In the genomic region with DNA sequence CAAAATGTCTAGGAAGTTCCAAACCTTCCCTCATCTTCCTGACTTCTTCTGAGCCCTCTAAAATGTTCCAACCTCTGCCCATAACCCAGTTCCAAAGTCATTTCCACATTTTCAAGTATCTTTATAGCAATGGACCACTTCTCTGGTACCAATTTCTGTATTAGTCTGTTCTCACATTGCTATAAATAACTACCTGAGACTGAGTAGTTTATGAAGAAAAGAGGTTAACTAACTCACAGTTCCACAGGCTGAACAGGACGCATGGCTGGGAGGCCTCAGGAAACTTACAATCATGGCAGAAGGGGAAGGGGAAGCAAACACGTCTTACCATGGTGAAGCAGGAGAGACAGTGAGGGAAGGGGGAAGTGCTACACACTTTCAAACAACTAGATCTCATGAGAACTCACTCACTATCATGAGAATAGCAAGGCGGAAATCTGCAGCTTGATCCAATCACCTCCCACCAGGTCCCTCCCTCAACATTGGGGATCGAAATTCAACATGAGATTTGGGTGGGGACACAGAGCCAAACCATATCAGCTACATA, we compare ENCODE assay signal across 8 cellular contexts.
DNase-seq lines count a peak whose midpoint lies in the region; ATAC-seq, FAIRE-seq and TF ChIP-seq lines count a peak whose summit lies in the region.
"Not testable (repeated sequence)": the region's sequence is repeated elsewhere in the genome, so short reads cannot be mapped to it uniquely, and the experiment has no call there.

No MANE protein-coding gene starts in this region.

- peak overlapping the region; percentile 77 for H3K27ac ChIP-seq in DOHH2 (ENCODE audit: low read depth, low read length)
- H3K27ac ChIP-seq in OCI-LY3 (ENCODE audit: low read length): peak overlapping the region; percentile 46
- H3K27ac ChIP-seq in GM12878 (ENCODE audit: control insufficient read depth, insufficient read depth): peak overlapping the region; percentile 63

- intact Hi-C loops in GM12878 (cut with micrococcal nuclease; ENCODE audit: unreplicated experiment): not testable (repeated sequence)

- ATAC-seq in GM18511 (IDR thresholded peaks at IDR 0.05; ENCODE audit: unreplicated experiment): peak; percentile 47
- ATAC-seq in GM21528 (IDR thresholded peaks at IDR 0.05; ENCODE audit: low FRiP score, unreplicated experiment): peak; percentile 41
- peak; percentile 58 for ATAC-seq in HG03025 (IDR thresholded peaks at IDR 0.05; ENCODE audit: low FRiP score, unreplicated experiment)
- not testable (repeated sequence) for ATAC-seq in GM12878
- peak; percentile 43 for ATAC-seq in stimulated activated memory B cell treated with anti-CD40 and anti-IgM and Interleukin-4, amounts not matched to agents 10 μg/mL and 1 μg/mL and 100 μg/mL, for 72 hours

- H3K36me3 Mint-ChIP-seq in IgD-negative memory B cell: not testable (repeated sequence)
- H3K36me3 Mint-ChIP-seq in stimulated activated memory B cell treated with anti-CD40 and anti-IgM and Interleukin-4, amounts not matched to agents 10 μg/mL and 1 μg/mL and 100 μg/mL, for 72 hours: peaks cover 28% of the 10 kb centered on the region

- H2AFZ ChIP-seq in OCI-LY3 (ENCODE audit: low read depth, low read length): not testable (repeated sequence)
- 0 out of 2 replicates have a peak overlapping the region, but pooled peaks have one; percentile 21 for H2AFZ ChIP-seq in GM12878 (ENCODE audit: control insufficient read depth, low read depth, low read length)

- BruUV-seq in GM12878 (replicated peaks; lab: Mats Ljungman, UMichigan): not testable (repeated sequence)

- CTCF ChIA-PET in GM12878 (lab: Yijun Ruan, JAX): not testable (repeated sequence)

- FAIRE-seq in GM12878 (lab: Jason Lieb, UNC): not testable (repeated sequence)

- TF ChIP-seq EP300 in GM12878 (IDR thresholded peaks at IDR 0.05; ENCODE audit: borderline replicate concordance in 1 of 2, control insufficient read depth in 1 of 2, low read depth in 2 of 2, low read length in 2 of 2): not testable (repeated sequence)

- DNase-seq in GM12878 (ENCODE audit: low read depth, low spot score): not testable (repeated sequence)

- not testable (repeated sequence) for H3K9ac ChIP-seq in OCI-LY3 (ENCODE audit: low read length); GM12878 (ENCODE audit: control insufficient read depth, insufficient read depth, low read length)

- in situ Hi-C loops in GM12878 (cut with MboI): not testable (repeated sequence)

- H3K27me3 Mint-ChIP-seq in IgD-negative memory B cell; stimulated activated memory B cell treated with anti-CD40 and anti-IgM and Interleukin-4, amounts not matched to agents 10 μg/mL and 1 μg/mL and 100 μg/mL, for 72 hours: not testable (repeated sequence)

- not testable (repeated sequence) for TF ChIP-seq POLR2A in GM12878 (IDR thresholded peaks at IDR 0.05; ENCODE audit: low read depth, low read length)

- not testable (repeated sequence) for TF ChIP-seq CTCF in DOHH2 (IDR thresholded peaks at IDR 0.05; ENCODE audit: low read depth, low read length, poor library complexity, severe bottlenecking); OCI-LY3 (IDR thresholded peaks at IDR 0.05; ENCODE audit: low read depth, low read length); GM12878 (IDR thresholded peaks at IDR 0.05 in 2 of 3, conservative IDR thresholded peaks at IDR 0.05 in 1 of 3; ENCODE audit: control insufficient read depth in 2 of 3, extremely low read depth in 1 of 3, insufficient read depth in 1 of 3, low read depth in 3 of 3, low read length in 3 of 3)

- WGBS in GM12878 (ENCODE audit: insufficient coverage, insufficient replicate concordance, low lambda C conversion rate, missing lambda C conversion rate): 50% methylated on average over 4 of the region's 4 CpGs

- POLR2A ChIA-PET in GM12878 (lab: Charles Lee): not testable (repeated sequence)

- H3K4me3 Mint-ChIP-seq in IgD-negative memory B cell: peak overlapping the region; percentile 25 to 86 (median 67)
- H3K4me3 Mint-ChIP-seq in stimulated activated memory B cell treated with anti-CD40 and anti-IgM and Interleukin-4, amounts not matched to agents 10 μg/mL and 1 μg/mL and 100 μg/mL, for 72 hours: peak overlapping the region; percentile 20

- peaks cover 3 to 11% (median 4%) of the 10 kb centered on the region in 3 donors for H3K9me3 Mint-ChIP-seq in IgD-negative memory B cell
- peaks cover 16% of the 10 kb centered on the region for H3K9me3 Mint-ChIP-seq in stimulated activated memory B cell treated with anti-CD40 and anti-IgM and Interleukin-4, amounts not matched to agents 10 μg/mL and 1 μg/mL and 100 μg/mL, for 72 hours

- not testable (repeated sequence) for H3K27me3 ChIP-seq in DOHH2 (ENCODE audit: control insufficient read depth, low read length); OCI-LY3 (ENCODE audit: low read depth, low read length); GM12878 (replicated peaks in 1 of 2; ENCODE audit: control insufficient read depth in 2 of 2, insufficient read depth in 2 of 2, low read length in 1 of 2)

- not testable (repeated sequence) for H3K79me2 ChIP-seq in DOHH2 (ENCODE audit: control insufficient read depth, low read length); OCI-LY3 (ENCODE audit: low read length); GM12878 (ENCODE audit: control insufficient read depth, insufficient read depth, low read length)

- H3K9me2 ChIP-seq in DOHH2 (replicated peaks; ENCODE audit: control insufficient read depth, low read length): not testable (repeated sequence)

- H4K20me1 ChIP-seq in DOHH2 (ENCODE audit: control insufficient read depth, insufficient read depth, low read depth, low read length); OCI-LY3 (ENCODE audit: insufficient read depth, low read length); GM12878 (ENCODE audit: control insufficient read depth, insufficient read depth): not testable (repeated sequence)

- SMC1A ChIA-PET in GM12878 (lab: Charles Lee; ENCODE audit: uncharacterized antibody, unreplicated experiment): not testable (repeated sequence)

- peaks cover 15% of the 10 kb centered on the region; the same call in 1 of the 2 replicates for H3K9me3 ChIP-seq in DOHH2 (ENCODE audit: control insufficient read depth, insufficient read depth, low read length)
- not testable (repeated sequence) for H3K9me3 ChIP-seq in OCI-LY3 (ENCODE audit: insufficient read depth, low read length); GM12878 (replicated peaks; ENCODE audit: control insufficient read depth, insufficient read depth, low read length)

- TF ChIP-seq RAD21 in GM12878 (IDR thresholded peaks at IDR 0.05; ENCODE audit: insufficient read depth, low read depth, low read length): not testable (repeated sequence)

- H3K4me3 ChIP-seq in DOHH2 (ENCODE audit: low read length): peak overlapping the region; percentile 61
- H3K4me3 ChIP-seq in OCI-LY3 (ENCODE audit: low read length): not testable (repeated sequence)
- 0 out of 2 replicates have a peak overlapping the region, but pooled peaks have one; percentile 3 for H3K4me3 ChIP-seq in GM12878

- H3K27ac Mint-ChIP-seq in IgD-negative memory B cell: peak overlapping the region; percentile 26 to 84 (median 57)
- H3K27ac Mint-ChIP-seq in stimulated activated memory B cell treated with anti-CD40 and anti-IgM and Interleukin-4, amounts not matched to agents 10 μg/mL and 1 μg/mL and 100 μg/mL, for 72 hours: peak overlapping the region; percentile 80

- peaks cover 35 to 47% (median 46%) of the 10 kb centered on the region in 3 donors for H3K4me1 Mint-ChIP-seq in IgD-negative memory B cell
- H3K4me1 Mint-ChIP-seq in stimulated activated memory B cell treated with anti-CD40 and anti-IgM and Interleukin-4, amounts not matched to agents 10 μg/mL and 1 μg/mL and 100 μg/mL, for 72 hours: peaks cover 62% of the 10 kb centered on the region

- RAD21 ChIA-PET in GM12878 (lab: Charles Lee; ENCODE audit: unreplicated experiment): not testable (repeated sequence)

- peaks cover 41% of the 10 kb centered on the region for H3K4me1 ChIP-seq in DOHH2 (ENCODE audit: control insufficient read depth, low read length)
- peaks cover 32% of the 10 kb centered on the region for H3K4me1 ChIP-seq in OCI-LY3 (ENCODE audit: low read length)
- H3K4me1 ChIP-seq in GM12878 (ENCODE audit: control insufficient read depth, insufficient read depth, low read length): peaks cover 28% of the 10 kb centered on the region

- H3F3A ChIP-seq in DOHH2 (ENCODE audit: control insufficient read depth, insufficient read depth): not testable (repeated sequence)

- not testable (repeated sequence) for H3K36me3 ChIP-seq in DOHH2 (ENCODE audit: control insufficient read depth, low read length); OCI-LY3 (replicated peaks; ENCODE audit: low read depth, low read length); GM12878 (ENCODE audit: control insufficient read depth in 2 of 2, insufficient read depth in 2 of 2, low read length in 1 of 2)

- H3K4me2 ChIP-seq in DOHH2 (ENCODE audit: low read length) (peak overlapping the region; percentile 66), OCI-LY3 (ENCODE audit: low read length) (peak overlapping the region; percentile 23; the same call in 1 of the 2 replicates), GM12878 (ENCODE audit: control insufficient read depth, insufficient read depth) (peak overlapping the region; percentile 31; the same call in 1 of the 2 replicates)
